In genomic region chr6:150142304-150142656, GRCh38 we compare ENCODE assay signal across 7 cellular contexts. TPM values are rescaled to one million over a fixed set of nuclear protein-coding genes. Genes with fewer than 3 reads are reported as not detected.
DNase-seq lines count a peak whose midpoint lies in the region; ATAC-seq and TF ChIP-seq lines count a peak whose summit lies in the region.

No MANE protein-coding gene starts in this region.

- H2AFZ ChIP-seq in H9 (ENCODE audit: low read length) = no peak overlapping the region

- no peak overlapping the region for H2BK15ac ChIP-seq in H9 (ENCODE audit: low read depth, low read length)

- H4K8ac ChIP-seq in H9 (replicated peaks; ENCODE audit: insufficient read length, low read depth, low read length) = no peak overlapping the region

- no peak overlapping the region for H3K18ac ChIP-seq in H9 (ENCODE audit: insufficient read length, low read depth, low read length)

- ATAC-seq in RWPE2 (ENCODE audit: low read depth) (peak; percentile 65), omental fat pad (ENCODE audit: low FRiP score) (peak; percentile 37), GM21447 (IDR thresholded peaks at IDR 0.05; ENCODE audit: unreplicated experiment) (no peak), HG02938 (IDR thresholded peaks at IDR 0.05; ENCODE audit: unreplicated experiment) (no peak)

- H3K36me3 ChIP-seq in RWPE2 (ENCODE audit: low read depth) = 0 out of 2 replicates have a peak, but pooled peaks cover 3% of the 10 kb centered on the region
- no peaks in the 10 kb centered on the region for H3K36me3 ChIP-seq in esophagus squamous epithelium

- H4K5ac ChIP-seq in H9 (ENCODE audit: insufficient read length, low read depth, low read length) = no peak overlapping the region

- intact Hi-C loops in esophagus squamous epithelium (cut with DNase I) = loop anchor here (10.0 kb wide), 1 partner anchor 113 kb away; no protein-coding TSS in a partner anchor

- H3K27ac ChIP-seq in H9 (ENCODE audit: insufficient read length, low read depth, low read length) = no peak overlapping the region
- H3K27ac ChIP-seq in RWPE2 (ENCODE audit: poor library complexity, severe bottlenecking) = peak overlapping the region; percentile 88
- H3K27ac ChIP-seq in esophagus squamous epithelium = peak overlapping the region in 3 of 4 donors; percentile 72 to 74 (median 74)

- H4K91ac ChIP-seq in H9 (ENCODE audit: insufficient read length, low read depth, low read length) = no peak overlapping the region

- no peak overlapping the region for H3T11ph ChIP-seq in H9 (ENCODE audit: low read length)

- H3K56ac ChIP-seq in H9 (ENCODE audit: insufficient read length, low read depth, low read length) = no peak overlapping the region

- no peaks in the 10 kb centered on the region for H3K9me3 ChIP-seq in H9 (ENCODE audit: control insufficient read depth, low read depth, low read length)
- no peaks in the 10 kb centered on the region for H3K9me3 ChIP-seq in RWPE2 (ENCODE audit: severe bottlenecking)
- no peaks in the 10 kb centered on the region for H3K9me3 ChIP-seq in esophagus squamous epithelium

- no peak for TF ChIP-seq POLR2A in esophagus squamous epithelium (IDR thresholded peaks at IDR 0.05)

- no peak overlapping the region for H3K27ac Mint-ChIP-seq in H9

- no peak overlapping the region for H2BK12ac ChIP-seq in H9 (ENCODE audit: insufficient read length, low read depth, low read length)

- peak overlapping the region; percentile 60 to 77 for H3K4me3 Mint-ChIP-seq in H9

- H3K4me1 ChIP-seq in H9 (ENCODE audit: insufficient read depth, low read length) (no peaks in the 10 kb centered on the region), RWPE2 (ENCODE audit: insufficient read depth, poor library complexity, severe bottlenecking) (peaks cover 34% of the 10 kb centered on the region), esophagus squamous epithelium (peaks cover 11 to 45% (median 26%) of the 10 kb centered on the region in 3 donors)

- H3K4me2 ChIP-seq in H9 (ENCODE audit: insufficient read depth, insufficient read length, low read length) = peak overlapping the region; percentile 51

- no peak overlapping the region for H2AK5ac ChIP-seq in H9 (ENCODE audit: insufficient read length, low read length)

- H3K79me2 ChIP-seq in H9 (ENCODE audit: insufficient read depth, low read length) = no peaks in the 10 kb centered on the region

- H3K4me3 ChIP-seq in RWPE2 (ENCODE audit: severe bottlenecking) (peak overlapping the region; percentile 91), esophagus squamous epithelium (peak overlapping the region; percentile 63 to 75 (median 67))

- no peak overlapping the region for H2BK120ac ChIP-seq in H9 (ENCODE audit: low read depth, low read length, poor library complexity, severe bottlenecking)

- no peak overlapping the region for H3K9ac ChIP-seq in H9 (ENCODE audit: extremely low read depth, insufficient read length, low read length)

- no peak overlapping the region for H3K14ac ChIP-seq in H9 (ENCODE audit: insufficient read depth, low read length)

- peaks cover 84% of the 10 kb centered on the region for H3K27me3 Mint-ChIP-seq in H9 (ENCODE audit: low read depth)

- H3K79me1 ChIP-seq in H9 (ENCODE audit: insufficient read depth, low read depth, low read length, poor library complexity, severe bottlenecking) = no peaks in the 10 kb centered on the region

- H3K27me3 ChIP-seq in H9 (ENCODE audit: insufficient read depth, low read length) (peaks cover 34% of the 10 kb centered on the region), RWPE2 (ENCODE audit: insufficient read depth, poor library complexity, severe bottlenecking) (no peaks in the 10 kb centered on the region), esophagus squamous epithelium (peaks cover 0 to 75% (median 8%) of the 10 kb centered on the region in 4 donors)

- no peak overlapping the region for H2BK5ac ChIP-seq in H9 (ENCODE audit: insufficient read length, low read length)

- no peaks in the 10 kb centered on the region; a peak in 2 of 7 replicates for H3K36me3 Mint-ChIP-seq in H9 (ENCODE audit: insufficient read depth in 1 of 3, low read depth in 3 of 3)

- peaks cover 11 to 18% of the 10 kb centered on the region in 2 experiments for H3K4me1 Mint-ChIP-seq in H9

- H4K20me1 ChIP-seq in H9 (ENCODE audit: control insufficient read depth, insufficient read depth, insufficient read length) = no peaks in the 10 kb centered on the region

- H3K4ac ChIP-seq in H9 (ENCODE audit: low read depth, low read length) = no peak overlapping the region

- DNase-seq in H9 = no peak
- peak; percentile 81 for DNase-seq in RWPE2 (ENCODE audit: low spot score)
- DNase-seq in esophagus squamous epithelium (lab: John Stamatoyannopoulos, UW) = no peak
- DNase-seq in omental fat pad (ENCODE audit: low spot score) = no peak
- no peak for DNase-seq in NCI-H1694 (lab: John Stamatoyannopoulos, UW)

- no peak overlapping the region for H2BK20ac ChIP-seq in H9 (ENCODE audit: low read depth, low read length, poor library complexity, severe bottlenecking)

- no peak overlapping the region for H3K23ac ChIP-seq in H9 (ENCODE audit: insufficient read length, low read depth, low read length)

- WGBS in H9 (ENCODE audit: extremely low coverage, insufficient read length, low lambda C conversion rate) = no CpG with 5 or more reads among the region's 19 CpGs
- 0 to 2% methylated on average over 8 to 18 of the region's 19 CpGs for WGBS in esophagus squamous epithelium, 2 donors

- TF ChIP-seq CTCF in H9 (conservative IDR thresholded peaks at IDR 0.05) = no peak
- TF ChIP-seq CTCF in RWPE2 (IDR thresholded peaks at IDR 0.05; ENCODE audit: poor library complexity, severe bottlenecking) = no peak
- TF ChIP-seq CTCF in esophagus squamous epithelium (IDR thresholded peaks at IDR 0.05) = no peak
- TF ChIP-seq CTCF in omental fat pad (IDR thresholded peaks at IDR 0.05) = no peak

- H3K9me3 Mint-ChIP-seq in H9 = 0 out of 5 replicates have a peak, but pooled peaks cover 0 to 2% of the 10 kb centered on the region in 2 experiments

- H3K23me2 ChIP-seq in H9 (ENCODE audit: insufficient read length, low read depth, low read length, poor library complexity, severe bottlenecking) = peaks cover 14% of the 10 kb centered on the region

RNA-seq across cellular contexts. Expression of gene PPP1R14C, which starts 0.6 kb away (rescaled TPM):
- total RNA-seq in H9 (2021) (0.09 and 0.37 TPM in 2 replicates), esophagus squamous epithelium (10 to 100 TPM in 3 of 4 donors, 1 to 10 TPM in 1; 9.3 to 27.8 (median 21.3) TPM), omental fat pad (1 to 10 TPM in 1 of 4 donors, under 1 TPM in 1, not detected in 2; 0.31 to 1.1 TPM)

Comparison
In these comparisons a context has a peak if more than half of its experiments do, and no peak if none do; other contexts are left out.
1. ATAC-seq: peak in RWPE2 (single experiment) and omental fat pad (single experiment); none in GM21447 (single experiment) and HG02938 (single experiment).